In the genomic region with DNA sequence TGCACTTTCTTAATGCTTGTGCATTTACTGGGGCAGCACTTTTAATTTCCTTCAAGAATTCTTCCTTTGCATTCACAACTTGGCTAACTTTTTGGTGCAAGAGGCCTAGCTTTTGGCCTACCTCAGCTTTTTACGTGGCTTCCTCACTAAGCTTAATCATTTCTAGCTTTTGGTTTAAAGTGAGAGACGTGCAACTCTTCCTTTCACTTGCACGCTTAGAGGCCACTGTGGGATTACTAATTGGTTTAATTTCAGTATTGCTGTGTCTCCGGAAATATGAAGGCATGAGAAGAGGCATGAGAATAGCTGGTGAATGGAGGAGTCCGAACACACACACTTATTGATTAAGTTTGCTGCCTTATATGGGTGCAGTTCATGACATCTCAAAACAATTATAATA, we compare ENCODE assay signal across 16 cellular contexts.
DNase-seq lines count a peak whose midpoint lies in the region; ATAC-seq and TF ChIP-seq lines count a peak whose summit lies in the region.
"Had no signal": no experiment of that assay in that cellular context is flagged by ENCODE, and none has a peak within 500 bp of the region (broad histone marks: within the 10 kb centered on the region; RNA-seq: fewer than 3 reads in every experiment).

No MANE protein-coding gene starts in this region.

- H3K4me1 ChIP-seq in left lung = no peaks in the 10 kb centered on the region
- H3K4me1 ChIP-seq: BLaER1 had no signal

- no peak for DNase-seq in activated CD4-positive, alpha-beta memory T cell treated with anti-CD3 and anti-CD28 coated beads for 36 hours
- no peak for DNase-seq in activated CD4-positive, alpha-beta memory T cell treated with anti-CD3 and anti-CD28 coated beads, Interleukin-2, amount 10 ng/mL, durations not matched to agents 7 days and 5 days
- peak; percentile 62 for DNase-seq in GM12865 (ENCODE audit: low read depth)
- DNase-seq in HFFc6 = no peak
- no peak for DNase-seq in central memory CD8-positive, alpha-beta T cell (ENCODE audit: low spot score in 2 of 2)
- DNase-seq in NCI-H187 (lab: John Stamatoyannopoulos, UW) = no peak
- DNase-seq in epidermal melanocyte (ENCODE audit: insufficient read length, low spot score) = no peak
- no peak for DNase-seq in left lung
- DNase-seq: 8988T, AML-193, Calu3, DMS 273 treated with DMSO at 0.1 percent for 48 hours, H7 had no signal

- H3K9me3 Mint-ChIP-seq in activated CD4-positive, alpha-beta memory T cell treated with anti-CD3 and anti-CD28 coated beads for 36 hours = no peaks in the 10 kb centered on the region
- H3K9me3 Mint-ChIP-seq in activated CD4-positive, alpha-beta memory T cell treated with anti-CD3 and anti-CD28 coated beads, Interleukin-2, amount 10 ng/mL, durations not matched to agents 7 days and 5 days = no peaks in the 10 kb centered on the region
- H3K9me3 Mint-ChIP-seq in HFFc6 = no peaks in the 10 kb centered on the region
- H3K9me3 Mint-ChIP-seq in central memory CD8-positive, alpha-beta T cell = no peaks in the 10 kb centered on the region

- no peaks in the 10 kb centered on the region for H3K36me3 ChIP-seq in left lung
- H3K36me3 ChIP-seq: BLaER1 had no signal

- no peaks in the 10 kb centered on the region for H3K27me3 ChIP-seq in left lung
- H3K27me3 ChIP-seq: BLaER1 had no signal

- peak; percentile 32 for ATAC-seq in central memory CD8-positive, alpha-beta T cell (replicated peaks; ENCODE audit: extremely low read depth, poor library complexity, severe bottlenecking)
- no peak for ATAC-seq in left lung
- ATAC-seq: GM23338 had no signal

- H3K36me3 Mint-ChIP-seq in activated CD4-positive, alpha-beta memory T cell treated with anti-CD3 and anti-CD28 coated beads for 36 hours = no peaks in the 10 kb centered on the region
- H3K36me3 Mint-ChIP-seq in activated CD4-positive, alpha-beta memory T cell treated with anti-CD3 and anti-CD28 coated beads, Interleukin-2, amount 10 ng/mL, durations not matched to agents 7 days and 5 days (ENCODE audit: low read depth) = no peaks in the 10 kb centered on the region
- no peaks in the 10 kb centered on the region for H3K36me3 Mint-ChIP-seq in HFFc6 (ENCODE audit: low read depth)
- H3K36me3 Mint-ChIP-seq in central memory CD8-positive, alpha-beta T cell (ENCODE audit: insufficient read depth) = no peaks in the 10 kb centered on the region

- peak overlapping the region; percentile 21 for H3K27ac Mint-ChIP-seq in activated CD4-positive, alpha-beta memory T cell treated with anti-CD3 and anti-CD28 coated beads for 36 hours
- no peak overlapping the region for H3K27ac Mint-ChIP-seq in activated CD4-positive, alpha-beta memory T cell treated with anti-CD3 and anti-CD28 coated beads, Interleukin-2, amount 10 ng/mL, durations not matched to agents 7 days and 5 days
- H3K27ac Mint-ChIP-seq in HFFc6 = no peak overlapping the region
- H3K27ac Mint-ChIP-seq in central memory CD8-positive, alpha-beta T cell (ENCODE audit: low read depth) = no peak overlapping the region
- H3K27ac Mint-ChIP-seq: GM23338 had no signal

- H3K4me1 Mint-ChIP-seq in activated CD4-positive, alpha-beta memory T cell treated with anti-CD3 and anti-CD28 coated beads for 36 hours (ENCODE audit: low read depth) = peaks cover 8% of the 10 kb centered on the region
- H3K4me1 Mint-ChIP-seq in activated CD4-positive, alpha-beta memory T cell treated with anti-CD3 and anti-CD28 coated beads, Interleukin-2, amount 10 ng/mL, durations not matched to agents 7 days and 5 days = peaks cover 5% of the 10 kb centered on the region
- H3K4me1 Mint-ChIP-seq in HFFc6 (ENCODE audit: low read depth) = peaks cover 8% of the 10 kb centered on the region
- H3K4me1 Mint-ChIP-seq in central memory CD8-positive, alpha-beta T cell = peaks cover 9% of the 10 kb centered on the region
- H3K4me1 Mint-ChIP-seq: GM23338 had no signal

- peaks cover 0 to 6% of the 10 kb centered on the region in 2 donors for H3K9me3 ChIP-seq in left lung

- intact Hi-C loops in activated CD4-positive, alpha-beta memory T cell treated with anti-CD3 and anti-CD28 coated beads for 36 hours (cut with micrococcal nuclease) = no loop called here
- intact Hi-C loops in left lung (cut with DNase I) = loop anchor here in 1 of 2 donors (10.0 kb wide), 1 partner anchor 954 kb away; no protein-coding TSS in a partner anchor

- peaks cover 1% of the 10 kb centered on the region for H3K27me3 Mint-ChIP-seq in activated CD4-positive, alpha-beta memory T cell treated with anti-CD3 and anti-CD28 coated beads for 36 hours
- H3K27me3 Mint-ChIP-seq in activated CD4-positive, alpha-beta memory T cell treated with anti-CD3 and anti-CD28 coated beads, Interleukin-2, amount 10 ng/mL, durations not matched to agents 7 days and 5 days = no peaks in the 10 kb centered on the region
- H3K27me3 Mint-ChIP-seq in HFFc6 (ENCODE audit: insufficient read depth) = peaks cover 5% of the 10 kb centered on the region; the same call in 1 of the 2 replicates
- H3K27me3 Mint-ChIP-seq in central memory CD8-positive, alpha-beta T cell = peaks cover 10% of the 10 kb centered on the region

- no peak overlapping the region for H3K4me3 Mint-ChIP-seq in activated CD4-positive, alpha-beta memory T cell treated with anti-CD3 and anti-CD28 coated beads for 36 hours
- H3K4me3 Mint-ChIP-seq in activated CD4-positive, alpha-beta memory T cell treated with anti-CD3 and anti-CD28 coated beads, Interleukin-2, amount 10 ng/mL, durations not matched to agents 7 days and 5 days = no peak overlapping the region
- H3K4me3 Mint-ChIP-seq in HFFc6 = peak overlapping the region; percentile 10; the same call in 1 of the 2 replicates
- peak overlapping the region; percentile 16 for H3K4me3 Mint-ChIP-seq in central memory CD8-positive, alpha-beta T cell
- H3K4me3 Mint-ChIP-seq: GM23338 had no signal

- CTCF ChIA-PET in activated CD4-positive, alpha-beta memory T cell treated with anti-CD3 and anti-CD28 coated beads for 36 hours (lab: Charles Lee) = interaction anchor here (1.0 kb wide), 1 partner anchor 330 kb away, joined by 6 read pairs; no protein-coding TSS in a partner anchor
- CTCF ChIA-PET in activated CD4-positive, alpha-beta memory T cell treated with anti-CD3 and anti-CD28 coated beads, Interleukin-2, amount 10 ng/mL, durations not matched to agents 7 days and 5 days (lab: Charles Lee) = interaction anchor here (1.0 to 1.4 kb wide), 2 partner anchors 329 to 957 kb away, joined by 3 to 4 read pairs; no protein-coding TSS in a partner anchor

- POLR2A ChIA-PET in activated CD4-positive, alpha-beta memory T cell treated with anti-CD3 and anti-CD28 coated beads for 36 hours (lab: Charles Lee) = no interaction called here
- POLR2A ChIA-PET in activated CD4-positive, alpha-beta memory T cell treated with anti-CD3 and anti-CD28 coated beads, Interleukin-2, amount 10 ng/mL, durations not matched to agents 7 days and 5 days (lab: Charles Lee) = no interaction called here

- H3K4me3 ChIP-seq in GM12865 (ENCODE audit: low read depth, low read length) (no peak overlapping the region), left lung (no peak overlapping the region)
- H3K4me3 ChIP-seq: BLaER1, GM23338 had no signal

- H3K27ac ChIP-seq in left lung = no peak overlapping the region
- H3K27ac ChIP-seq: BLaER1, HL-60 had no signal

- TF ChIP-seq CTCF in GM12865 (IDR thresholded peaks at IDR 0.05; ENCODE audit: insufficient read depth, low read depth, low read length, missing control alignments) (no peak), HFFc6 (IDR thresholded peaks at IDR 0.05) (no peak), left lung (IDR thresholded peaks at IDR 0.05) (no peak)

Comparison
In these comparisons a context has a peak if more than half of its experiments do, and no peak if none do; other contexts are left out.
1. H3K4me3 Mint-ChIP-seq: peak in HFFc6 (single experiment) and central memory CD8-positive, alpha-beta T cell (single experiment); none in activated CD4-positive, alpha-beta memory T cell treated with anti-CD3 and anti-CD28 coated beads for 36 hours (single experiment) and activated CD4-positive, alpha-beta memory T cell treated with anti-CD3 and anti-CD28 coated beads, Interleukin-2, amount 10 ng/mL, durations not matched to agents 7 days and 5 days (single experiment).